Comparison of ENCODE assay signal across 12 cellular contexts in the genomic region with DNA sequence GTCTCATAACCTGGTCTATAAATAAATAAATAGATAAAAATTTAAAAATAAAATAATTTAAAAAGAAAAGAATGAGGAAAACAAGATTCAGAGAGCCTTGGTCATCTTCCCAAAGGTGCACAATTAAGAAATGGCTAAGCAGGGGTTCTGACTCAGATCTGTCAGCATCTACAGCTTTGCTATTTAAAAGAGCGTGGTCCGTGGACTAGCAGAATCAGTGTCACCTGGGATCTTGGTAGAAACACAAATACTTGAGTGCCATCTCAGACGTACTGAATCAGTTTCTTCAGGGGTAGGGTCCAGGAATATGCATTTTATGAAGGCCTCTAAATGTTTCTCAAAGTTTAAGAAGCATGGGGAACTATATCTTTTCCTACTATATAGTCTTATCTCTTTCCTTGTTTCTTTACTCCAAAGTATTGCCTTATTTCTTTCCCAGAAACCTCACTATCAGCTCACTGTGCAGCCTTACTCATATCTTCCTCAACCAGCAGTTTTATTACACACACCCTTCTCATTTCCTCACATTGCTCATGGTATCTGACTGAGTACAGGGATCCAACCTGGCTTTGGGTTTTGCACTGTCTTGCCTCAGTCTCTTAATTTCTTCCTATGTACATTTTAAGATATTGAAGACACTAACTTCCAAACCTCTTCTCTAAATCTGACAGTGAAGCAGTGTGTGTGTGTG. TPM values are rescaled to one million over a fixed set of nuclear protein-coding genes. Genes with fewer than 3 reads are reported as not detected.
DNase-seq lines count a peak whose midpoint lies in the region; ATAC-seq and TF ChIP-seq lines count a peak whose summit lies in the region.
"Had no signal": no experiment of that assay in that cellular context is flagged by ENCODE, and none has a peak within 500 bp of the region (broad histone marks: within the 10 kb centered on the region; RNA-seq: fewer than 3 reads in every experiment).

No MANE protein-coding gene starts in this region.

- POLR2A ChIA-PET in PC-3 (lab: Charles Lee; ENCODE audit: unreplicated experiment): interaction anchor here (0.7 kb wide), 1 partner anchor 812 kb away, joined by 3 read pairs; no protein-coding TSS in a partner anchor

- ATAC-seq in PC-3: peak; percentile 42
- ATAC-seq in GM19452 (IDR thresholded peaks at IDR 0.05; ENCODE audit: unreplicated experiment): no peak

- peak; percentile 50 for DNase-seq in EL
- DNase-seq in PC-3: peak; percentile 56
- peak; percentile 58 for DNase-seq in dermis blood vessel endothelial cell
- DNase-seq in osteocyte (ENCODE audit: extremely low spot score, unreplicated experiment): no peak
- no peak for DNase-seq in Ammon's horn (ENCODE audit: low spot score)
- DNase-seq in activated effector memory CD4-positive, alpha-beta T cell treated with anti-CD3 and anti-CD28 coated beads, Interleukin-2, amount 50 U/mL, for 16 hours: no peak
- DNase-seq in spleen: no peak
- DNase-seq: kidney, NCI-H1417 treated with DMSO at 0.1 percent for 48 hours, NCI-H82 had no signal

- no peaks in the 10 kb centered on the region for H3K27me3 Mint-ChIP-seq in osteocyte (ENCODE audit: unreplicated experiment)

- peaks cover 77% of the 10 kb centered on the region for H3K4me1 Mint-ChIP-seq in osteocyte (ENCODE audit: unreplicated experiment)

- H3K36me3 ChIP-seq in PC-3 (ENCODE audit: low read depth, low read length): no peaks in the 10 kb centered on the region
- H3K36me3 ChIP-seq in spleen: no peaks in the 10 kb centered on the region

- H3K36me3 Mint-ChIP-seq in osteocyte (ENCODE audit: unreplicated experiment): no peaks in the 10 kb centered on the region

- TF ChIP-seq CTCF in PC-3 (conservative IDR thresholded peaks at IDR 0.05; ENCODE audit: low read depth, low read length) (no peak), osteocyte (IDR thresholded peaks at IDR 0.05) (no peak), spleen (IDR thresholded peaks at IDR 0.05 in 8 of 11, conservative IDR thresholded peaks at IDR 0.05 in 3 of 11) (no peak)

- no peaks in the 10 kb centered on the region for H3K79me2 ChIP-seq in PC-3 (ENCODE audit: low read length)

- intact Hi-C loops in PC-3 (cut with micrococcal nuclease) (loop anchor here (2.0 to 5.0 kb wide), 4 partner anchors 53 to 215 kb away; a partner anchor contains a TSS), spleen (cut with DNase I; ENCODE audit: low total_unique reads) (no loop called here)

- H3K27ac Mint-ChIP-seq in osteocyte (ENCODE audit: unreplicated experiment): peak overlapping the region; percentile 32

- no peaks in the 10 kb centered on the region for H4K20me1 ChIP-seq in PC-3 (ENCODE audit: low read length)

- no peak for TF ChIP-seq POLR2A in spleen (IDR thresholded peaks at IDR 0.05)

- H3K9me3 Mint-ChIP-seq in osteocyte (ENCODE audit: unreplicated experiment): no peaks in the 10 kb centered on the region
- H3K9me3 Mint-ChIP-seq: nephron had no signal

- H3K4me3 Mint-ChIP-seq in osteocyte (ENCODE audit: unreplicated experiment): no peak overlapping the region
- H3K4me3 Mint-ChIP-seq: nephron had no signal

- H3K9me3 ChIP-seq in PC-3 (ENCODE audit: low read length): no peaks in the 10 kb centered on the region
- no peaks in the 10 kb centered on the region for H3K9me3 ChIP-seq in spleen

- H3K4me2 ChIP-seq in PC-3 (ENCODE audit: low read length): peak overlapping the region; percentile 42

- no TSS peak for BruUV-seq in PC-3 (replicated peaks; lab: Mats Ljungman, UMichigan)

- no peak overlapping the region for H3K9ac ChIP-seq in PC-3 (ENCODE audit: low read length)

- peak overlapping the region; percentile 67 for H3K27ac ChIP-seq in PC-3 (ENCODE audit: low read length)
- no peak overlapping the region for H3K27ac ChIP-seq in spleen

- CTCF ChIA-PET in PC-3 (lab: Charles Lee): no interaction called here

- H3K27me3 ChIP-seq in PC-3 (ENCODE audit: low read length) (no peaks in the 10 kb centered on the region), spleen (replicated peaks in 1 of 7) (peaks cover 0 to 3% (median 0%) of the 10 kb centered on the region in 7 donors)

- 75 to 93% (median 86%) methylated on average over 3 of the region's 3 CpGs for WGBS in spleen, 5 donors

- peaks cover 66% of the 10 kb centered on the region for H3K4me1 ChIP-seq in PC-3 (ENCODE audit: insufficient read depth, low read length)
- peaks cover 0 to 8% (median 0%) of the 10 kb centered on the region in 6 donors for H3K4me1 ChIP-seq in spleen

- no peaks in the 10 kb centered on the region for H3K9me2 ChIP-seq in PC-3 (replicated peaks; ENCODE audit: low read length)

- no peak overlapping the region for H2AFZ ChIP-seq in PC-3 (ENCODE audit: low read length)

- H3K4me3 ChIP-seq in PC-3 (ENCODE audit: low read length) (no peak overlapping the region), spleen (no peak overlapping the region)

- H3F3A ChIP-seq in PC-3 (ENCODE audit: low read length, unreplicated experiment): peaks cover 6% of the 10 kb centered on the region

RNA-seq across cellular contexts. Expression of a gene that starts 58.6 kb away (rescaled TPM):
- 0.15 TPM in 1 of 2 replicates, not detected in the other for total RNA-seq in PC-3 (2014; rRNA removed)
- 0.74 and 3.4 TPM in 2 replicates for total RNA-seq in dermis blood vessel endothelial cell
- total RNA-seq in osteocyte: not detected in 2 replicates
- total RNA-seq in spleen: not detected
- under 1 TPM in 2 of 3 donors, not detected in 1; 0.04 to 0.16 TPM for polyA plus RNA-seq in spleen

Comparison
In these comparisons a context has a peak if more than half of its experiments do, and no peak if none do; other contexts are left out.
1. DNase-seq: peak in EL (single experiment), PC-3 (single experiment) and dermis blood vessel endothelial cell (single experiment); none in osteocyte (single experiment), Ammon's horn (single experiment), activated effector memory CD4-positive, alpha-beta T cell treated with anti-CD3 and anti-CD28 coated beads, Interleukin-2, amount 50 U/mL, for 16 hours (single experiment) and spleen (single experiment).